ENCODE assay signal across 9 cellular contexts in genomic region chr11:2444301-2445106, GRCh38.
A peak's percentile ranks its signal among the peaks of the same experiment; 100 is the strongest.
DNase-seq lines count a peak whose midpoint lies in the region; ATAC-seq lines count a peak whose summit lies in the region.
"Had no signal": no experiment of that assay in that cellular context is flagged by ENCODE, and none has a peak within 500 bp of the region (broad histone marks: within the 10 kb centered on the region; RNA-seq: fewer than 3 reads in every experiment).

Gene KCNQ1, plus strand, starts transcription at chr11:2445008. Its CDS starts 91 bp downstream, at chr11:2445099.
Gene TRPM5, minus strand, starts transcription at chr11:2444514. Its CDS starts 21,478 bp downstream, at chr11:2423036.

- no peaks in the 10 kb centered on the region for H3K4me1 ChIP-seq in HUES6 (ENCODE audit: control insufficient read depth, insufficient read depth, low read length)
- no peaks in the 10 kb centered on the region for H3K4me1 ChIP-seq in adipocyte (ENCODE audit: control insufficient read depth, insufficient read depth, low read length)

- H3K9ac ChIP-seq in HUES6 (ENCODE audit: low read length) = no peak within 1 kb of the TSS
- no peak within 1 kb of the TSS for H3K9ac ChIP-seq in adipocyte (ENCODE audit: low read length)

- peak within 1 kb of the TSS; percentile 79 for H3K4me3 ChIP-seq in HUES6 (ENCODE audit: low read depth, low read length)
- H3K4me3 ChIP-seq in adipocyte (ENCODE audit: low read length) = no peak within 1 kb of the TSS
- H3K4me3 ChIP-seq: PC-9 had no signal

- H3K36me3 ChIP-seq in HUES6 (ENCODE audit: control insufficient read depth, insufficient read depth, low read length) = no peaks in the 10 kb centered on the region
- no peaks in the 10 kb centered on the region for H3K36me3 ChIP-seq in adipocyte (ENCODE audit: control insufficient read depth, insufficient read depth, low read length, severe bottlenecking)

- H3K27me3 ChIP-seq in HUES6 (ENCODE audit: control insufficient read depth, insufficient read depth, low read length) = peaks cover 95% of the 10 kb centered on the region
- H3K27me3 ChIP-seq in adipocyte (replicated peaks; ENCODE audit: control insufficient read depth, insufficient read depth, low read length) = peaks cover 51% of the 10 kb centered on the region

- ATAC-seq in GM19395 (IDR thresholded peaks at IDR 0.05; ENCODE audit: unreplicated experiment) (no peak), HG03280 (IDR thresholded peaks at IDR 0.05; ENCODE audit: unreplicated experiment) (no peak)

- H3K9me3 ChIP-seq in HUES6 (ENCODE audit: control insufficient read depth, insufficient read depth, low read depth, low read length) (peaks cover 5% of the 10 kb centered on the region; the same call in 1 of the 2 replicates), adipocyte (ENCODE audit: control insufficient read depth, low read length) (peaks cover 18% of the 10 kb centered on the region)

- H3K27ac ChIP-seq in HUES6 (ENCODE audit: low read depth, low read length) = no peak within 1 kb of the TSS
- H3K27ac ChIP-seq: PC-9 had no signal

- DNase-seq in T-helper 2 cell (peak in 4 of 5 experiments; percentile 33 to 70 (median 62)), adipocyte (ENCODE audit: low read depth) (peak; percentile 7), kidney tubule cell (ENCODE audit: low spot score) (peak; percentile 61), GOT3 (lab: John Stamatoyannopoulos, UW) (no peak)
- DNase-seq in stimulated activated CD4-positive, alpha-beta T cell treated with anti-CD3 and anti-CD28 coated beads, TNF-alpha, amount 100 ng/mL, for 1 hour (ENCODE audit: low read depth in 3 of 3, low spot score in 1 of 3) = peak; percentile 49 to 76 (median 62)
